In the genomic region with DNA sequence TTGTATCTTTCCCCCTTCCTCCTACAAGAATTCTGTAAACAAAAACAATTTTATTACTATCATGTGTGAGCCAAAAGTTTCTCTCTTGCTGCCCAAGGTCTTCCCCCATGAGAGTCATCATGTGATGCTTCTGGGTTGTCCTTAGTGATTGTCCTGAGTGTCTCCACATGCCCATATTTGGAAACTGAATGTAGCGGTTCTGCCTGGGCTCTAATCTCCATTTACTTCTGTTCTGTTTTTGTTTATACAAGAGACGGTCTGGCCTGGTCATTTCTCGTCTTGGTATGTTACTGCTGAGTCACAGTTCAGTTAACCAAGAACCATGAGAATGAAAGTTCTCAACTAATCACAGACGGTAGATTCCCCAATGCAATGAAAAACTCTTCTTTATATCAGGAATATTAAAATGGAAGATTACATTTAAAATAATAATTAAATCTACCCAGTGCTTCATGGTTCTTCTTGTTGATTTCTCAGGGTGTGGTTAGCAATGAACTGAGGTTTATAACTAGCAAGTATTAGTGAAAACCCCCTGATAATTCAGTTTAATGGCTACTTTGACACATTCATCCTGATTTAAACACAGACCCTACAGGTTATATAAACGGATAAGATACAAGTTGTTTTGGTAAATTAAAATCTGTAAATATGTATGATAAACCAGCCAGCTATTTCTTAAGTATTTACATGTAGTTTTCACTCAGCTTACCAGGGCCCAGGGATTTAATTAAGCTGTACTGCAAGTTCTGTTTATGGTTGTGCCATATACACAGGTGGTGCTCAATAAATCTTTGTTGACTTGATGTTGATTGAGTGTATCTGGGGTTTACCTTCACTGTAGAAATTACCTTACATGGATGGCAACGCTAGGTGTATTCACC, we compare ENCODE assay signal across 8 cellular contexts.
A peak's percentile ranks its signal among the peaks of the same experiment; 100 is the strongest.
DNase-seq lines count a peak whose midpoint lies in the region; ATAC-seq and TF ChIP-seq lines count a peak whose summit lies in the region.

No MANE protein-coding gene starts in this region.

- H2AFZ ChIP-seq in DND-41 (ENCODE audit: low read depth, low read length): no peak overlapping the region

- H3K27ac ChIP-seq in DND-41 (ENCODE audit: low read length): peak overlapping the region; percentile 58

- H3K4me3 ChIP-seq in DND-41 (ENCODE audit: low read depth in 1 of 2, low read length in 2 of 2) (no peak overlapping the region), HFF-Myc (replicated peaks; ENCODE audit: low read depth, low read length) (no peak overlapping the region)

- H3K4me1 ChIP-seq in DND-41 (ENCODE audit: insufficient read depth, low read length): peaks cover 68% of the 10 kb centered on the region

- H3K4me3 Mint-ChIP-seq in progenitor cell of endocrine pancreas (ENCODE audit: low read depth): no peak overlapping the region

- H3K4me1 Mint-ChIP-seq in progenitor cell of endocrine pancreas (ENCODE audit: low read depth): peaks cover 4% of the 10 kb centered on the region

- no peaks in the 10 kb centered on the region for H3K27me3 ChIP-seq in DND-41 (ENCODE audit: insufficient read depth, low read length, poor library complexity)

- H4K20me1 ChIP-seq in DND-41 (ENCODE audit: insufficient read depth, low read length): peaks cover 6% of the 10 kb centered on the region; the same call in 1 of the 2 replicates

- no peaks in the 10 kb centered on the region for H3K9me3 ChIP-seq in DND-41 (ENCODE audit: insufficient read depth, low read length, severe bottlenecking)

- H3K27ac Mint-ChIP-seq in progenitor cell of endocrine pancreas: no peak overlapping the region

- no peak for DNase-seq in DND-41
- DNase-seq in HFF-Myc (ENCODE audit: extremely low read depth, low read depth): peak; percentile 96
- DNase-seq in NOMO-1 treated with dmso at 0.1 percent for 144 hours (lab: John Stamatoyannopoulos, UW; ENCODE audit: unreplicated experiment): peak; percentile 4
- peak; percentile 94 for DNase-seq in glomerular endothelial cell (ENCODE audit: extremely low read depth, low read depth, low spot score)
- DNase-seq in stromal cell of bone marrow (ENCODE audit: low read depth): peak; percentile 93
- DNase-seq in progenitor cell of endocrine pancreas (ENCODE audit: low spot score, unreplicated experiment): no peak
- DNase-seq in NCI-H226: no peak
- DNase-seq in COLO668 (lab: John Stamatoyannopoulos, UW; ENCODE audit: unreplicated experiment): no peak

- H3K36me3 Mint-ChIP-seq in progenitor cell of endocrine pancreas (ENCODE audit: insufficient read depth): no peaks in the 10 kb centered on the region

- no peak for TF ChIP-seq CTCF in DND-41 (IDR thresholded peaks at IDR 0.05; ENCODE audit: borderline replicate concordance, extremely low read depth, low read length, poor library complexity, severe bottlenecking)
- TF ChIP-seq CTCF in HFF-Myc (IDR thresholded peaks at IDR 0.05; ENCODE audit: low read depth, low read length, missing control alignments): no peak
- no peak for TF ChIP-seq CTCF in progenitor cell of endocrine pancreas (IDR thresholded peaks at IDR 0.05; ENCODE audit: unreplicated experiment)

- H3K79me2 ChIP-seq in DND-41 (ENCODE audit: insufficient read depth, low read length): peaks cover 86% of the 10 kb centered on the region

- ATAC-seq in DND-41 (ENCODE audit: insufficient read depth, low read depth): no peak

- peaks cover 16% of the 10 kb centered on the region for H3K36me3 ChIP-seq in DND-41 (ENCODE audit: insufficient read depth, low read length)

- H3K9ac ChIP-seq in DND-41 (ENCODE audit: low read depth, low read length): no peak overlapping the region

- no peaks in the 10 kb centered on the region for H3K9me3 Mint-ChIP-seq in progenitor cell of endocrine pancreas (ENCODE audit: low read depth)

- H3K27me3 Mint-ChIP-seq in progenitor cell of endocrine pancreas: no peaks in the 10 kb centered on the region

- no peak overlapping the region for H3K4me2 ChIP-seq in DND-41 (ENCODE audit: insufficient read depth, low read length)

Comparison
In these comparisons a context has a peak if more than half of its experiments do, and no peak if none do; other contexts are left out.
1. DNase-seq: peak in HFF-Myc (single experiment), NOMO-1 treated with dmso at 0.1 percent for 144 hours (single experiment), glomerular endothelial cell (single experiment) and stromal cell of bone marrow (single experiment); none in DND-41 (single experiment), progenitor cell of endocrine pancreas (single experiment), NCI-H226 (single experiment) and COLO668 (single experiment).